In the genomic region with DNA sequence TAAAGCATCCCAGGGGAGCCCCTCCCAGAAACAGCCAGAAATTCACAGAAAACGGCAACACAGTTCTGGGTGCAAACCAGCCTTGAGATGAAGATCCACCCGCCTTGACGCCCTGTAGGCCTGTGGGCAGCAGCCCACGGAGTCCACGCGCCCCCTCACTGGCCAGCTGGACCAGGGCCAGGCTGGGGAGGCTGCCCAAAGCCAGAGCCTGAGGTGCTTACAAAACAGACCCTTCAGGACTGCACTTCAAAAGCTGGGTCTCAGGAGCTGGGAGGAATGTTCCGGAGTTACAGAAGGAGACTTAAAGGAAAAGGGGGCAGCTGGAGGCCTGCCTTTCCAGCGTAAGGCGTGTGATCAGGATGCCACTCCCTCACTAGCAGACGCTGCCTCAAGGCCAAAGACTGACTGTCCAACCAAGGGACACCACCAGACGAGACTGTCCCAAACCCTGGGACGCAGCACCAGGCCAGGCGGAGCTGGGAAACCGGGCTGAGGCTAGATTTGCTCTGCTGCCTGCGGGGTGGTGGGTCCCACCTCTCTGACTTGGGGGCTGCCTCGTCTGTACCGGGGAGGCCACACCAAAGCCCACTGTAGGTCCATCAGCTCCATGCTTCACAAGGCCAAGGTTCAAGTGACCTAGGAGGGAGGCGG, we compare ENCODE assay signal across 18 cellular contexts. TPM values are rescaled to one million over a fixed set of nuclear protein-coding genes. Genes with fewer than 3 reads are reported as not detected.
DNase-seq lines count a peak whose midpoint lies in the region; ATAC-seq and TF ChIP-seq lines count a peak whose summit lies in the region.
"Had no signal": no experiment of that assay in that cellular context is flagged by ENCODE, and none has a peak within 500 bp of the region (broad histone marks: within the 10 kb centered on the region; RNA-seq: fewer than 3 reads in every experiment).

No MANE protein-coding gene starts in this region.

- DNase-seq in activated naive CD4-positive, alpha-beta T cell treated with anti-CD3 and anti-CD28 coated beads, Interleukin-2, amount 50 U/mL, for 72 hours (ENCODE audit: low spot score in 2 of 2), result no peak
- DNase-seq in activated naive CD4-positive, alpha-beta T cell treated with anti-CD3 and anti-CD28 coated beads, Interleukin-2, amount 50 U/mL, for 16 hours, result no peak
- no peak for DNase-seq in dorsolateral prefrontal cortex
- peak in 2 of 5 donors; percentile 67 to 70 for DNase-seq in ovary
- DNase-seq in tibial nerve (ENCODE audit: low spot score in 2 of 2), result no peak
- DNase-seq in GM19238 (ENCODE audit: insufficient read length, low spot score), result no peak
- no peak for DNase-seq in effector CD4-positive, alpha-beta T cell
- DNase-seq: activated effector memory CD4-positive, alpha-beta T cell treated with anti-CD3 and anti-CD28 coated beads, Interleukin-2, amount 50 U/mL, for 16 hours; AML-193; mucosa of descending colon; NCI-H2107; retina; SK-N-SH had no signal

- H3K9me3 ChIP-seq in ovary (no peaks in the 10 kb centered on the region), tibial nerve (no peaks in the 10 kb centered on the region)
- H3K9me3 ChIP-seq: HAP-1, mucosa of descending colon, SK-N-SH had no signal

- H3K36me3 Mint-ChIP-seq in activated naive CD4-positive, alpha-beta T cell treated with anti-CD3 and anti-CD28 coated beads, Interleukin-2, amount 50 U/mL, for 72 hours, result no peaks in the 10 kb centered on the region

- TF ChIP-seq POLR2A in ovary (IDR thresholded peaks at IDR 0.05) (no peak), tibial nerve (IDR thresholded peaks at IDR 0.05) (no peak)

- no peak for ATAC-seq in activated naive CD4-positive, alpha-beta T cell treated with anti-CD3 and anti-CD28 coated beads, Interleukin-2, amount 50 U/mL, for 72 hours
- no peak for ATAC-seq in GM21825 (IDR thresholded peaks at IDR 0.05; ENCODE audit: unreplicated experiment)

- peak overlapping the region in 42 of 59 donors; percentile 5 to 96 (median 58) for H3K27ac ChIP-seq in dorsolateral prefrontal cortex
- H3K27ac ChIP-seq in ovary, result peak overlapping the region; percentile 23 to 86
- peak overlapping the region in 3 of 4 donors; percentile 40 to 72 (median 56) for H3K27ac ChIP-seq in tibial nerve
- H3K27ac ChIP-seq: 22Rv1, cardiac muscle cell, VCaP had no signal

- H3K27me3 ChIP-seq in dorsolateral prefrontal cortex (no peaks in the 10 kb centered on the region), ovary (no peaks in the 10 kb centered on the region), tibial nerve (no peaks in the 10 kb centered on the region)
- H3K27me3 ChIP-seq: cardiac muscle cell had no signal

- no peaks in the 10 kb centered on the region for H3K9me3 Mint-ChIP-seq in activated naive CD4-positive, alpha-beta T cell treated with anti-CD3 and anti-CD28 coated beads, Interleukin-2, amount 50 U/mL, for 72 hours

- peaks cover 39% of the 10 kb centered on the region for H3K4me1 ChIP-seq in ovary (ENCODE audit: insufficient read depth)
- H3K4me1 ChIP-seq in tibial nerve, result peaks cover 0 to 51% (median 25%) of the 10 kb centered on the region in 4 donors
- H3K4me1 ChIP-seq: HAP-1 had no signal

- TF ChIP-seq EP300 in ovary (IDR thresholded peaks at IDR 0.05) (no peak), tibial nerve (IDR thresholded peaks at IDR 0.05) (no peak)

- intact Hi-C loops in dorsolateral prefrontal cortex (cut with DNase I), result no loop called here
- intact Hi-C loops in ovary (cut with DNase I), result no loop called here

- WGBS in ovary, 3 donors, result 46 to 49% (median 48%) methylated on average over 13 to 18 of the region's 18 CpGs
- WGBS in tibial nerve, 2 donors, result 66 to 81% methylated on average over 14 to 15 of the region's 18 CpGs

- H3K4me3 ChIP-seq in dorsolateral prefrontal cortex (no peak overlapping the region), ovary (no peak overlapping the region), tibial nerve (no peak overlapping the region)
- H3K4me3 ChIP-seq: cardiac muscle cell, HAP-1, mucosa of descending colon had no signal

- H3K27ac Mint-ChIP-seq in activated naive CD4-positive, alpha-beta T cell treated with anti-CD3 and anti-CD28 coated beads, Interleukin-2, amount 50 U/mL, for 72 hours, result peak overlapping the region; percentile 31 to 55

- TF ChIP-seq CTCF in dorsolateral prefrontal cortex (IDR thresholded peaks at IDR 0.05 in 54 of 56, conservative IDR thresholded peaks at IDR 0.05 in 2 of 56; ENCODE audit: low read depth in 1 of 56, partially characterized antibody in 56 of 56), result no peak
- no peak for TF ChIP-seq CTCF in ovary (IDR thresholded peaks at IDR 0.05)
- no peak for TF ChIP-seq CTCF in tibial nerve (IDR thresholded peaks at IDR 0.05)

- H3K36me3 ChIP-seq in ovary, result no peaks in the 10 kb centered on the region
- H3K36me3 ChIP-seq in tibial nerve, result peaks cover 0 to 80% (median 0%) of the 10 kb centered on the region in 3 donors

RNA-seq across cellular contexts. Expression of gene RRBP1, which starts 48.1 kb away (rescaled TPM):
- total RNA-seq in activated naive CD4-positive, alpha-beta T cell treated with anti-CD3 and anti-CD28 coated beads, Interleukin-2, amount 50 U/mL, for 72 hours, result 10 to 100 TPM; 23.4 to 38.1 TPM
- total RNA-seq in dorsolateral prefrontal cortex, result 100 to 1,000 TPM in 1 of 120 experiments, 10 to 100 TPM in 119; 25.5 to 102 (median 45.7) TPM
- total RNA-seq in ovary, result 100 to 1,000 TPM in 2 of 7 donors, 10 to 100 TPM in 5; 29.2 to 159 (median 96.2) TPM
- polyA plus RNA-seq in ovary, result 10 to 100 TPM; 51.8 to 64.4 TPM
- total RNA-seq in tibial nerve, result 100 to 1,000 TPM in 1 of 4 donors, 10 to 100 TPM in 3; 76.5 to 162 (median 83.9) TPM
